ENCODE assay signal across 30 cellular contexts in genomic region chrX:119817130-119817690, GRCh38. TPM values are rescaled to one million over a fixed set of nuclear protein-coding genes. Genes with fewer than 3 reads are reported as not detected.
DNase-seq lines count a peak whose midpoint lies in the region; ATAC-seq and TF ChIP-seq lines count a peak whose summit lies in the region.
"Had no signal": no experiment of that assay in that cellular context is flagged by ENCODE, and none has a peak within 500 bp of the region (broad histone marks: within the 10 kb centered on the region; RNA-seq: fewer than 3 reads in every experiment).

No MANE protein-coding gene starts in this region.

- no peak overlapping the region for H3K4me3 ChIP-seq in WERI-Rb-1 (ENCODE audit: low read depth, low read length)
- H3K4me3 ChIP-seq in aorta (ENCODE audit: low read length in 2 of 2) = no peak overlapping the region
- H3K4me3 ChIP-seq in prostate gland = no peak overlapping the region
- H3K4me3 ChIP-seq: breast epithelium, left lung, pancreas, PC-9, right atrium auricular region, spleen had no signal

- peaks cover 10% of the 10 kb centered on the region for H3K27me3 ChIP-seq in WERI-Rb-1 (ENCODE audit: insufficient read depth, low read depth, severe bottlenecking)
- no peaks in the 10 kb centered on the region for H3K27me3 ChIP-seq in aorta (ENCODE audit: control insufficient read depth in 1 of 2, insufficient read depth in 2 of 2, low read length in 1 of 2)
- no peaks in the 10 kb centered on the region for H3K27me3 ChIP-seq in prostate gland (replicated peaks; ENCODE audit: insufficient read depth)
- H3K27me3 ChIP-seq: breast epithelium, left lung, pancreas, right atrium auricular region, spleen had no signal

- H3K9me3 Mint-ChIP-seq in activated CD4-positive, alpha-beta T cell treated with anti-CD3 and anti-CD28 coated beads, Interleukin-2, amount 10 ng/mL, durations not matched to agents 24 days and 14 days = no peaks in the 10 kb centered on the region
- H3K9me3 Mint-ChIP-seq: activated CD4-positive, alpha-beta memory T cell treated with anti-CD3 and anti-CD28 coated beads for 36 hours; activated T-helper 17 cell treated with anti-CD3 and anti-CD28 coated beads, Interleukin-2, amount 50 U/mL, for 72 hours; T-helper 1 cell treated with Interleukin-12 subunit alpha and Interleukin-12 subunit beta and Interleukin-4 antibody, amounts not matched to agents 30 μg/mL and 1 μg/mL, for 36 hours; type B pancreatic cell had no signal

- H3K9me3 ChIP-seq in WERI-Rb-1 (ENCODE audit: severe bottlenecking) (no peaks in the 10 kb centered on the region), aorta (ENCODE audit: control insufficient read depth, low read length) (no peaks in the 10 kb centered on the region), prostate gland (no peaks in the 10 kb centered on the region)
- H3K9me3 ChIP-seq: breast epithelium, left lung, pancreas, right atrium auricular region, spleen had no signal

- peak; percentile 48 for ATAC-seq in aorta (ENCODE audit: low FRiP score)
- ATAC-seq: activated T-helper 17 cell treated with anti-CD3 and anti-CD28 coated beads, Interleukin-2, amount 50 U/mL, for 72 hours; left lung; pancreas; SK-N-SH treated with all-trans-retinoic acid at 6 μM for 48 hours had no signal

- H3K36me3 ChIP-seq in WERI-Rb-1 (no peaks in the 10 kb centered on the region), aorta (ENCODE audit: control insufficient read depth in 1 of 2, insufficient read depth in 2 of 2, low read length in 1 of 2) (no peaks in the 10 kb centered on the region), prostate gland (no peaks in the 10 kb centered on the region)
- H3K36me3 ChIP-seq: breast epithelium, left lung, pancreas, right atrium auricular region, spleen had no signal

- TF ChIP-seq CTCF in WERI-Rb-1 (IDR thresholded peaks at IDR 0.05; ENCODE audit: low read depth, low read length) (no peak), prostate gland (IDR thresholded peaks at IDR 0.05) (no peak)

- no peaks in the 10 kb centered on the region for H3K27me3 Mint-ChIP-seq in activated CD4-positive, alpha-beta T cell treated with anti-CD3 and anti-CD28 coated beads, Interleukin-2, amount 10 ng/mL, durations not matched to agents 24 days and 14 days
- H3K27me3 Mint-ChIP-seq: activated CD4-positive, alpha-beta memory T cell treated with anti-CD3 and anti-CD28 coated beads for 36 hours; activated T-helper 17 cell treated with anti-CD3 and anti-CD28 coated beads, Interleukin-2, amount 50 U/mL, for 72 hours; CD4-positive, CD25-positive, alpha-beta regulatory T cell; type B pancreatic cell had no signal

- peaks cover 4% of the 10 kb centered on the region for H3K4me1 Mint-ChIP-seq in activated CD4-positive, alpha-beta T cell treated with anti-CD3 and anti-CD28 coated beads, Interleukin-2, amount 10 ng/mL, durations not matched to agents 24 days and 14 days
- H3K4me1 Mint-ChIP-seq: neural crest cell had no signal

- no peak overlapping the region for H3K27ac ChIP-seq in WERI-Rb-1
- H3K27ac ChIP-seq in aorta (ENCODE audit: low read depth in 1 of 2, low read length in 2 of 2) = no peak overlapping the region
- H3K27ac ChIP-seq in prostate gland = no peak overlapping the region
- H3K27ac ChIP-seq: 22Rv1, pancreas, PC-9, right atrium auricular region, spleen had no signal

- peak overlapping the region; percentile 32 for H3K27ac Mint-ChIP-seq in activated CD4-positive, alpha-beta T cell treated with anti-CD3 and anti-CD28 coated beads, Interleukin-2, amount 10 ng/mL, durations not matched to agents 24 days and 14 days
- H3K27ac Mint-ChIP-seq: activated CD4-positive, alpha-beta memory T cell treated with anti-CD3 and anti-CD28 coated beads for 36 hours; activated T-helper 17 cell treated with anti-CD3 and anti-CD28 coated beads, Interleukin-2, amount 50 U/mL, for 72 hours; CD4-positive, CD25-positive, alpha-beta regulatory T cell; T-helper 1 cell treated with Interleukin-12 subunit alpha and Interleukin-12 subunit beta and Interleukin-4 antibody, amounts not matched to agents 30 μg/mL and 1 μg/mL, for 36 hours; type B pancreatic cell had no signal

- no peak for DNase-seq in activated CD4-positive, alpha-beta T cell treated with anti-CD3 and anti-CD28 coated beads, Interleukin-2, amount 10 ng/mL, durations not matched to agents 24 days and 14 days
- no peak for DNase-seq in activated CD4-positive, alpha-beta T cell treated with anti-CD3 and anti-CD28 coated beads, Interleukin-2, amount 50 U/mL, for 1 hour
- DNase-seq in WERI-Rb-1 (peak; percentile 16), foreskin melanocyte (peak; percentile 50), aorta (no peak), NOMO-1 treated with DMSO at 0.1 percent for 48 hours (lab: John Stamatoyannopoulos, UW; ENCODE audit: unreplicated experiment) (no peak), T-helper 9 cell (no peak), prostate gland (ENCODE audit: low spot score) (no peak)
- DNase-seq: activated CD4-positive, alpha-beta memory T cell treated with anti-CD3 and anti-CD28 coated beads for 36 hours; activated CD8-positive, alpha-beta memory T cell treated with anti-CD3 and anti-CD28 coated beads, Interleukin-2, amount 50 U/mL, for 4 hours; activated naive CD4-positive, alpha-beta T cell treated with anti-CD3 and anti-CD28 coated beads, Interleukin-2, amount 50 U/mL, for 16 hours; amygdala; CD4-positive, CD25-positive, alpha-beta regulatory T cell; left lung; MM.1S; NCI-H1930; NCI-H2171 treated with DMSO at 0.1 percent for 48 hours; NCI-H510A; pancreas; PC-9; spleen had no signal

- TF ChIP-seq POLR2A in prostate gland (IDR thresholded peaks at IDR 0.05) = no peak

- no peak overlapping the region for H3K4me3 Mint-ChIP-seq in activated CD4-positive, alpha-beta T cell treated with anti-CD3 and anti-CD28 coated beads, Interleukin-2, amount 10 ng/mL, durations not matched to agents 24 days and 14 days
- H3K4me3 Mint-ChIP-seq: activated CD4-positive, alpha-beta memory T cell treated with anti-CD3 and anti-CD28 coated beads for 36 hours; activated T-helper 17 cell treated with anti-CD3 and anti-CD28 coated beads, Interleukin-2, amount 50 U/mL, for 72 hours; CD4-positive, CD25-positive, alpha-beta regulatory T cell; neural crest cell; T-helper 1 cell treated with Interleukin-12 subunit alpha and Interleukin-12 subunit beta and Interleukin-4 antibody, amounts not matched to agents 30 μg/mL and 1 μg/mL, for 36 hours; type B pancreatic cell had no signal

- no peaks in the 10 kb centered on the region for H3K4me1 ChIP-seq in aorta (ENCODE audit: control insufficient read depth in 1 of 2, insufficient read depth in 2 of 2, low read length in 2 of 2)
- no peaks in the 10 kb centered on the region for H3K4me1 ChIP-seq in prostate gland (replicated peaks)
- H3K4me1 ChIP-seq: breast epithelium, left lung, pancreas, right atrium auricular region had no signal

- H3K36me3 Mint-ChIP-seq in activated CD4-positive, alpha-beta T cell treated with anti-CD3 and anti-CD28 coated beads, Interleukin-2, amount 10 ng/mL, durations not matched to agents 24 days and 14 days (ENCODE audit: low read depth) = no peaks in the 10 kb centered on the region
- H3K36me3 Mint-ChIP-seq: activated CD4-positive, alpha-beta memory T cell treated with anti-CD3 and anti-CD28 coated beads for 36 hours; CD4-positive, CD25-positive, alpha-beta regulatory T cell; type B pancreatic cell had no signal

- 79 to 85% methylated on average over 6 of the region's 6 CpGs for WGBS in aorta, 2 donors
- WGBS in prostate gland = 77% methylated on average over 5 of the region's 6 CpGs

- intact Hi-C loops in activated CD4-positive, alpha-beta T cell treated with anti-CD3 and anti-CD28 coated beads, Interleukin-2, amount 10 ng/mL, durations not matched to agents 24 days and 14 days (cut with micrococcal nuclease) = no loop called here
- intact Hi-C loops in aorta (cut with DNase I) = no loop called here
- intact Hi-C loops in prostate gland (cut with DNase I) = no loop called here

RNA-seq across cellular contexts. Expression of gene RPL39, which starts 25.8 kb away (rescaled TPM):
- total RNA-seq in activated CD4-positive, alpha-beta T cell treated with anti-CD3 and anti-CD28 coated beads, Interleukin-2, amount 10 ng/mL, durations not matched to agents 24 days and 14 days = 2,109 and 2,135 TPM in 2 replicates
- total RNA-seq in aorta (1,000 to 10,000 TPM; 1,166 to 1,184 TPM), prostate gland (1,000 to 10,000 TPM; 2,133 to 2,412 TPM)
- polyA plus RNA-seq in aorta = 1,000 to 10,000 TPM; 4,457 to 9,358 TPM

RNA-seq across cellular contexts. Expression of gene UPF3B, which starts 35.6 kb away (rescaled TPM):
- 12.4 and 12.6 TPM in 2 replicates for total RNA-seq in activated CD4-positive, alpha-beta T cell treated with anti-CD3 and anti-CD28 coated beads, Interleukin-2, amount 10 ng/mL, durations not matched to agents 24 days and 14 days
- 1 to 10 TPM; 6.7 to 9.5 TPM for total RNA-seq in aorta
- 10 to 100 TPM; 14.4 to 20.7 TPM for polyA plus RNA-seq in aorta
- total RNA-seq in prostate gland = 1 to 10 TPM; 3.9 to 5.2 TPM

RNA-seq across cellular contexts. Expression of gene RNF113A, which starts 54.3 kb away (rescaled TPM):
- 25.2 and 26.7 TPM in 2 replicates for total RNA-seq in activated CD4-positive, alpha-beta T cell treated with anti-CD3 and anti-CD28 coated beads, Interleukin-2, amount 10 ng/mL, durations not matched to agents 24 days and 14 days
- 10 to 100 TPM in 1 of 2 donors, 1 to 10 TPM in 1; 9.6 to 10.1 TPM for total RNA-seq in aorta
- polyA plus RNA-seq in aorta = 10 to 100 TPM in 1 of 2 donors, 1 to 10 TPM in 1; 9.4 to 16.1 TPM
- 10 to 100 TPM; 10.5 to 13.2 TPM for total RNA-seq in prostate gland

RNA-seq across cellular contexts. Expression of gene NDUFA1, which starts 54.4 kb away (rescaled TPM):
- total RNA-seq in activated CD4-positive, alpha-beta T cell treated with anti-CD3 and anti-CD28 coated beads, Interleukin-2, amount 10 ng/mL, durations not matched to agents 24 days and 14 days = 75.1 and 79.0 TPM in 2 replicates
- total RNA-seq in aorta (10 to 100 TPM; 53.8 to 64.4 TPM), prostate gland (10 to 100 TPM; 54.6 to 96.5 TPM)
- 100 to 1,000 TPM; 119 to 187 TPM for polyA plus RNA-seq in aorta

RNA-seq across cellular contexts. Expression of gene SOWAHD, which starts 58.8 kb away (rescaled TPM):
- 0.35 and 0.45 TPM in 2 replicates for total RNA-seq in activated CD4-positive, alpha-beta T cell treated with anti-CD3 and anti-CD28 coated beads, Interleukin-2, amount 10 ng/mL, durations not matched to agents 24 days and 14 days
- total RNA-seq in aorta (1 to 10 TPM in 1 of 2 donors, under 1 TPM in 1; 0.45 to 1.3 TPM), prostate gland (10 to 100 TPM in 1 of 2 donors, not detected in 1; 13.9 TPM)
- under 1 TPM in 1 of 2 donors, not detected in 1; 0.15 TPM for polyA plus RNA-seq in aorta
- total RNA-seq: CD4-positive, CD25-positive, alpha-beta regulatory T cell; endothelial cell of umbilical vein; right atrium auricular region had no signal
- polyA plus RNA-seq: endothelial cell of umbilical vein had no signal

Comparison
In these comparisons a context has a peak if more than half of its experiments do, and no peak if none do; other contexts are left out.
1. DNase-seq: peak in WERI-Rb-1 (single experiment) and foreskin melanocyte (single experiment); none in activated CD4-positive, alpha-beta T cell treated with anti-CD3 and anti-CD28 coated beads, Interleukin-2, amount 10 ng/mL, durations not matched to agents 24 days and 14 days (single experiment), activated CD4-positive, alpha-beta T cell treated with anti-CD3 and anti-CD28 coated beads, Interleukin-2, amount 50 U/mL, for 1 hour (single experiment), aorta (0 of 2), NOMO-1 treated with DMSO at 0.1 percent for 48 hours (single experiment), T-helper 9 cell (single experiment) and prostate gland (single experiment).